Comparison of ENCODE assay signal across 24 cellular contexts in genomic region chr11:1483445-1483961, GRCh38. TPM values are rescaled to one million over a fixed set of nuclear protein-coding genes. Genes with fewer than 3 reads are reported as not detected.
DNase-seq lines count a peak whose midpoint lies in the region; ATAC-seq and TF ChIP-seq lines count a peak whose summit lies in the region.
"Had no signal": no experiment of that assay in that cellular context is flagged by ENCODE, and none has a peak within 500 bp of the region (broad histone marks: within the 10 kb centered on the region; RNA-seq: fewer than 3 reads in every experiment).

No MANE protein-coding gene starts in this region.

- H3K9ac ChIP-seq in neuronal stem cell (ENCODE audit: low read depth, low read length, poor library complexity): peak overlapping the region; percentile 66

- H3K27ac ChIP-seq in CD8-positive, alpha-beta T cell (ENCODE audit: low read depth, low read length): no peak overlapping the region
- peak overlapping the region; percentile 73 to 84 for H3K27ac ChIP-seq in esophagus (ENCODE audit: low read depth in 2 of 2, low read length in 1 of 2)
- H3K27ac ChIP-seq in neuronal stem cell (replicated peaks; ENCODE audit: low read length): no peak overlapping the region
- peak overlapping the region; percentile 96 to 99 for H3K27ac ChIP-seq in thoracic aorta
- H3K27ac ChIP-seq: HL-60, left lung, RWPE1 had no signal

- H3K4me2 ChIP-seq in neuronal stem cell (ENCODE audit: insufficient read depth, low read length, poor library complexity, severe bottlenecking): no peak overlapping the region

- no peak for TF ChIP-seq POLR2A in lower leg skin (IDR thresholded peaks at IDR 0.05)

- H2BK120ac ChIP-seq in neuronal stem cell (ENCODE audit: low read depth, low read length): no peak overlapping the region

- no peak for DNase-seq in CD8-positive, alpha-beta T cell
- DNase-seq in neuronal stem cell (ENCODE audit: low spot score) (no peak), thoracic aorta (ENCODE audit: low spot score) (no peak), AG20443 (ENCODE audit: low spot score) (no peak), HuH-7.5 (ENCODE audit: low spot score) (no peak), putamen (ENCODE audit: low spot score) (no peak), lower leg skin (ENCODE audit: low spot score in 2 of 2) (no peak)
- DNase-seq: ACHN; activated CD4-positive, CD25-positive, alpha-beta regulatory T cell treated with anti-CD3 and anti-CD28 coated beads, Interleukin-2, amount 50 U/mL, for 72 hours; C1 segment of cervical spinal cord; effector memory CD8-positive, alpha-beta T cell; HCEC 1CT; NCI-H1436; NCI-H2171; NCI-H524 treated with DMSO at 0.1 percent for 48 hours; stimulated activated CD4-positive, alpha-beta T cell treated with anti-CD3 and anti-CD28 coated beads, Interleukin-1b, Interleukin-23, amount 100 ng/mL, for 48 hours; stimulated activated naive CD4-positive, alpha-beta T cell had no signal

- H3K36me3 ChIP-seq in CD8-positive, alpha-beta T cell (ENCODE audit: insufficient read depth, low read length): peaks cover 14% of the 10 kb centered on the region
- peaks cover 7 to 32% of the 10 kb centered on the region in 2 donors for H3K36me3 ChIP-seq in esophagus (ENCODE audit: control insufficient read depth in 2 of 2, insufficient read depth in 2 of 2, low read length in 1 of 2)
- H3K36me3 ChIP-seq in neuronal stem cell (replicated peaks in 1 of 2; ENCODE audit: control insufficient read depth in 2 of 2, insufficient read depth in 2 of 2, low read length in 2 of 2): peaks cover 7 to 9% of the 10 kb centered on the region in 2 donors
- H3K36me3 ChIP-seq in thoracic aorta: peaks cover 20% of the 10 kb centered on the region

- H4K91ac ChIP-seq in neuronal stem cell (ENCODE audit: low read depth, low read length, poor library complexity): no peak overlapping the region

- no peak for TF ChIP-seq CTCF in CD8-positive, alpha-beta T cell (IDR thresholded peaks at IDR 0.05)
- no peak for TF ChIP-seq CTCF in thoracic aorta (IDR thresholded peaks at IDR 0.05)
- TF ChIP-seq CTCF in lower leg skin (IDR thresholded peaks at IDR 0.05): no peak

- peak overlapping the region; percentile 68 for H2AK5ac ChIP-seq in neuronal stem cell (ENCODE audit: low read depth, low read length)

- POLR2A ChIA-PET in CD8-positive, alpha-beta T cell (lab: Charles Lee): no interaction called here

- H2BK12ac ChIP-seq in neuronal stem cell (ENCODE audit: low read length): no peak overlapping the region

- CTCF ChIA-PET in CD8-positive, alpha-beta T cell (lab: Charles Lee): interaction anchor here (0.8 kb wide), 1 partner anchor 32 kb away, joined by 3 read pairs; no protein-coding TSS in a partner anchor

- H3K14ac ChIP-seq in neuronal stem cell (ENCODE audit: low read length): peak overlapping the region; percentile 91

- H4K8ac ChIP-seq in neuronal stem cell (ENCODE audit: low read depth, low read length): no peak overlapping the region

- H2BK5ac ChIP-seq in neuronal stem cell (ENCODE audit: low read length): peak overlapping the region; percentile 3

- no peak for ATAC-seq in CD8-positive, alpha-beta T cell
- ATAC-seq in thoracic aorta (ENCODE audit: insufficient number of reproducible peaks, low FRiP score, low read depth): no peak
- ATAC-seq: effector memory CD8-positive, alpha-beta T cell; mucosa of descending colon; sciatic nerve had no signal

- no peaks in the 10 kb centered on the region for H3K27me3 ChIP-seq in CD8-positive, alpha-beta T cell (ENCODE audit: insufficient read depth, low read length)
- H3K27me3 ChIP-seq in esophagus (ENCODE audit: control insufficient read depth in 1 of 2, insufficient read depth in 2 of 2, low read length in 2 of 2): no peaks in the 10 kb centered on the region
- no peaks in the 10 kb centered on the region for H3K27me3 ChIP-seq in neuronal stem cell (ENCODE audit: control insufficient read depth in 3 of 3, insufficient read depth in 3 of 3, low read depth in 1 of 3, low read length in 3 of 3)
- H3K27me3 ChIP-seq in thoracic aorta (replicated peaks; ENCODE audit: insufficient read depth): no peaks in the 10 kb centered on the region
- H3K27me3 ChIP-seq: left lung had no signal

- peaks cover 29% of the 10 kb centered on the region for H3K4me1 Mint-ChIP-seq in CD8-positive, alpha-beta T cell (ENCODE audit: low read depth)

- H3K4me1 ChIP-seq in CD8-positive, alpha-beta T cell (ENCODE audit: insufficient read depth, low read length): peaks cover 29% of the 10 kb centered on the region
- H3K4me1 ChIP-seq in esophagus (ENCODE audit: control insufficient read depth in 2 of 2, insufficient read depth in 2 of 2, low read length in 1 of 2) (peaks cover 25 to 58% of the 10 kb centered on the region in 2 donors), neuronal stem cell (ENCODE audit: control insufficient read depth in 2 of 2, insufficient read depth in 1 of 2, low read depth in 1 of 2, low read length in 2 of 2) (peaks cover 4 to 14% of the 10 kb centered on the region in 2 donors), thoracic aorta (ENCODE audit: control insufficient read depth in 1 of 2, low read depth in 2 of 2) (peaks cover 73 to 98% of the 10 kb centered on the region in 2 donors)

- H3K79me1 ChIP-seq in neuronal stem cell (ENCODE audit: low read depth, low read length): peaks cover 24% of the 10 kb centered on the region

- H3K18ac ChIP-seq in neuronal stem cell (ENCODE audit: low read length): peak overlapping the region; percentile 64

- 55 to 59% methylated on average over 6 of the region's 6 CpGs for WGBS in esophagus, 2 donors
- no CpG with 5 or more reads among the region's 6 CpGs for WGBS in neuronal stem cell (ENCODE audit: extremely low coverage in 2 of 2, insufficient read length in 2 of 2, insufficient replicate concordance in 1 of 2), 2 donors
- WGBS in lower leg skin, 2 donors: 49 to 57% methylated on average over 6 of the region's 6 CpGs

- no peaks in the 10 kb centered on the region for H3K9me3 Mint-ChIP-seq in CD8-positive, alpha-beta T cell
- H3K9me3 Mint-ChIP-seq: effector memory CD8-positive, alpha-beta T cell had no signal

- H3K27ac Mint-ChIP-seq in CD8-positive, alpha-beta T cell: peak overlapping the region; percentile 75
- H3K27ac Mint-ChIP-seq: activated naive CD8-positive, alpha-beta T cell had no signal

- no peak overlapping the region for H3K4me3 ChIP-seq in CD8-positive, alpha-beta T cell (ENCODE audit: low read depth, low read length)
- H3K4me3 ChIP-seq in esophagus (ENCODE audit: low read depth in 1 of 2, low read length in 2 of 2): peak overlapping the region in 1 of 2 donors; percentile 4
- no peak overlapping the region for H3K4me3 ChIP-seq in neuronal stem cell (ENCODE audit: low read length in 2 of 2)
- peak overlapping the region; percentile 43 for H3K4me3 ChIP-seq in thoracic aorta
- no peak overlapping the region for H3K4me3 ChIP-seq in lower leg skin (ENCODE audit: low read depth, poor library complexity, severe bottlenecking)
- H3K4me3 ChIP-seq: left lung, mucosa of descending colon had no signal

- intact Hi-C loops in CD8-positive, alpha-beta T cell (cut with DNase I, micrococcal nuclease): no loop called here
- intact Hi-C loops in lower leg skin (cut with DNase I; ENCODE audit: low total_unique reads): no loop called here

- H3K4me3 Mint-ChIP-seq in CD8-positive, alpha-beta T cell: no peak overlapping the region
- H3K4me3 Mint-ChIP-seq: activated naive CD8-positive, alpha-beta T cell; effector memory CD8-positive, alpha-beta T cell had no signal

- H2AFZ ChIP-seq in neuronal stem cell (ENCODE audit: low read length): no peak overlapping the region

- H3K23ac ChIP-seq in neuronal stem cell (ENCODE audit: low read depth, low read length, poor library complexity): peak overlapping the region; percentile 80

- H3K27me3 Mint-ChIP-seq in CD8-positive, alpha-beta T cell (ENCODE audit: low read depth): no peaks in the 10 kb centered on the region
- H3K27me3 Mint-ChIP-seq: activated naive CD8-positive, alpha-beta T cell; effector memory CD8-positive, alpha-beta T cell had no signal

- peaks cover 26% of the 10 kb centered on the region for H3K36me3 Mint-ChIP-seq in CD8-positive, alpha-beta T cell

- no peak overlapping the region for H3K4ac ChIP-seq in neuronal stem cell (ENCODE audit: low read length)

- no peak overlapping the region for H2BK15ac ChIP-seq in neuronal stem cell (ENCODE audit: low read length)

- H3K9me3 ChIP-seq in CD8-positive, alpha-beta T cell (ENCODE audit: low read length): no peaks in the 10 kb centered on the region
- H3K9me3 ChIP-seq in esophagus (ENCODE audit: control insufficient read depth in 2 of 2, insufficient read depth in 1 of 2, low read depth in 1 of 2, low read length in 1 of 2): no peaks in the 10 kb centered on the region
- H3K9me3 ChIP-seq in neuronal stem cell (replicated peaks in 1 of 2; ENCODE audit: control insufficient read depth in 2 of 2, insufficient read depth in 1 of 2, low read depth in 1 of 2, low read length in 2 of 2): no peaks in the 10 kb centered on the region
- H3K9me3 ChIP-seq in thoracic aorta: no peaks in the 10 kb centered on the region
- H3K9me3 ChIP-seq: left lung, mucosa of descending colon had no signal

RNA-seq across cellular contexts. Expression of gene MOB2, which starts 3.1 kb away (rescaled TPM):
- 10 to 100 TPM; 33.2 to 37.3 TPM for total RNA-seq in CD8-positive, alpha-beta T cell
- polyA plus RNA-seq in esophagus: 10 to 100 TPM; 33.2 to 43.8 TPM
- polyA plus RNA-seq in neuronal stem cell (2013, experiment 1 of 2): 11.1 TPM
- polyA plus RNA-seq in neuronal stem cell (2013, experiment 2 of 2): 11.5 TPM
- total RNA-seq in thoracic aorta: 10 to 100 TPM; 31.4 to 87.7 TPM
- 100 to 1,000 TPM in 1 of 4 donors, 10 to 100 TPM in 3; 84.8 to 126 (median 93.8) TPM for total RNA-seq in lower leg skin

Comparison
In these comparisons a context has a peak if more than half of its experiments do, and no peak if none do; other contexts are left out.
1. H3K27ac ChIP-seq: peak in esophagus (2 of 2) and thoracic aorta (2 of 2); none in CD8-positive, alpha-beta T cell (single experiment) and neuronal stem cell (single experiment).